1 cellular context compared by ENCODE assay signal in the genomic region with DNA sequence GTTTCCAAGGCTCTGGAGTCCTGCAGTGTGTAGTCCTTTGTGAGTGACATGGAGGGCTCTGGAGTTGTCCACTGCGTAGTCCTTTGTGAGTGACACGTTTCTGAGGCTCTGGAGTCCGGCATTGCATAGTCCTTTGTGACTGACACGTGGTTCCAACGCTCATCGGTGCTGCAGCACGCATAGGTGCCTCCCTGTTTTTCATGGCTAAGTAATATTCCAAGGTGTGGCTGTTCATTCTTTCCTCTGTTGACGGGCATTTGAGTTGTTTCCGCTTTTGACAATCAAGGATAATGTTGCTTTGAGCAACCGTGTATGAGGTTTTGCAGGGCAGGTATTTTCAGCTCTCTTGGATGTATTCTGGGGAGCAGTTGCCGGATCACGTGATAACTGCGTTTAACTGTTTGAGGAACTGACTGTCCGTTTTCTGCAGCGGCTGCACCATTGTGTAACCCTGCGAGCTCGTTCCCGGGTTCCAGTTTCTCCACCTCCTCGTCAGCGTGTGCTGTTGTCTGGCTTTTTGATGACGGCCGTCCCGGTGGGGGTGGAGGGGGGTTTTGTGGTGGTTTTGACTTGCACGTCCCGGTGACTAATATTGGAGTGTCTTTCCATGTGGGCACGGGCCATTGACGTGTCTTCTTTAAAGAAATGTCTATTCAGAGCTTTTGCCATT.
TF ChIP-seq lines count a peak whose summit lies in the region.

No MANE protein-coding gene starts in this region.

TF ChIP-seq in HepG2, 621 proteins besides CTCF, POLR2A, EP300 and RAD21 (continued from another document):
- TF ChIP-seq CBX2 (IDR thresholded peaks at IDR 0.05; ENCODE audit: low read depth, low read length) = no peak
- TF ChIP-seq CBX2 (CRISPR knock-in tag; IDR thresholded peaks at IDR 0.05; ENCODE audit: low read depth) = no peak
- TF ChIP-seq, protein P1, sequence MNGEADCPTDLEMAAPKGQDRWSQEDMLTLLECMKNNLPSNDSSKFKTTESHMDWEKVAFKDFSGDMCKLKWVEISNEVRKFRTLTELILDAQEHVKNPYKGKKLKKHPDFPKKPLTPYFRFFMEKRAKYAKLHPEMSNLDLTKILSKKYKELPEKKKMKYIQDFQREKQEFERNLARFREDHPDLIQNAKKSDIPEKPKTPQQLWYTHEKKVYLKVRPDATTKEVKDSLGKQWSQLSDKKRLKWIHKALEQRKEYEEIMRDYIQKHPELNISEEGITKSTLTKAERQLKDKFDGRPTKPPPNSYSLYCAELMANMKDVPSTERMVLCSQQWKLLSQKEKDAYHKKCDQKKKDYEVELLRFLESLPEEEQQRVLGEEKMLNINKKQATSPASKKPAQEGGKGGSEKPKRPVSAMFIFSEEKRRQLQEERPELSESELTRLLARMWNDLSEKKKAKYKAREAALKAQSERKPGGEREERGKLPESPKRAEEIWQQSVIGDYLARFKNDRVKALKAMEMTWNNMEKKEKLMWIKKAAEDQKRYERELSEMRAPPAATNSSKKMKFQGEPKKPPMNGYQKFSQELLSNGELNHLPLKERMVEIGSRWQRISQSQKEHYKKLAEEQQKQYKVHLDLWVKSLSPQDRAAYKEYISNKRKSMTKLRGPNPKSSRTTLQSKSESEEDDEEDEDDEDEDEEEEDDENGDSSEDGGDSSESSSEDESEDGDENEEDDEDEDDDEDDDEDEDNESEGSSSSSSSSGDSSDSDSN (CRISPR knock-in tag; IDR thresholded peaks at IDR 0.05) = no peak
- no peak for TF ChIP-seq ATRX (CRISPR knock-in tag; IDR thresholded peaks at IDR 0.05; ENCODE audit: borderline replicate concordance)
- no peak for TF ChIP-seq ZNF775 (CRISPR knock-in tag; IDR thresholded peaks at IDR 0.05; ENCODE audit: borderline replicate concordance)
- TF ChIP-seq SP2 (CRISPR knock-in tag; IDR thresholded peaks at IDR 0.05) = no peak
